In the genomic region with DNA sequence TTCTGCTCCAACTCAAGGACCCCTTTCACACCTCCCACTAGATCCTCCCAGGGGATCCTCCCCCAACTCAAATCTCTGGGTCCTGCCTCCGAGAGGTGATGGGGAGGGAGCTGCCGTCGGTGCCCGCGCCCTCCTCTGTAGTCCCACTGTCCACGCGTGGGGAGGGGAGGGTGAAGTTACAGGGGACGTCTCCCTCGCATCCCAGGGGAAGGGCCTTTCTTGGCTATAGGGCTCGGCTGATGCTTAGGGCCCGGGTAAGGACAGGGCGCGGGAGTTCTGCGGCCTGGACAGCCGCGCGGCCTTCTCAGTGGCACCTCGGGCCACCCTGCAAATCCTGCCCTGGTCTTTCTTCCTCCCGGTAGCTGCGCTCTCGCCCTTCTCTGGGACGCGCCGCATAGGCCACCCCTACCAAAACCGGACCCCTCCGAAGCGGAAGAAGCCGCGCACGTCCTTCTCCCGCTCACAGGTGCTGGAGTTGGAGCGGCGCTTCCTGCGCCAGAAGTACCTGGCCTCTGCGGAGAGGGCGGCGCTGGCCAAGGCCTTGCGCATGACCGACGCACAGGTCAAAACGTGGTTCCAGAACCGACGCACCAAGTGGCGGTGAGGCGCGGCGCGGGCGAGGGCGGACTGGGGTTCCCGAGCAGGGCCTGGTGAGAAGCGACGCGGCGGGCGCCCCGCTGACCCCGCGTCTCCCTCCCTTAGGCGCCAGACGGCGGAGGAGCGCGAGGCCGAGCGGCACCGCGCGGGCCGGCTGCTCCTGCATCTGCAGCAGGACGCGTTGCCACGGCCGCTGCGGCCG, we compare ENCODE assay signal across 1 cellular context.
TF ChIP-seq lines count a peak whose summit lies in the region.

No MANE protein-coding gene starts in this region.

TF ChIP-seq in IMR-90, 13 proteins besides CTCF, POLR2A, EP300 and RAD21:
- TF ChIP-seq SMC3 (IDR thresholded peaks at IDR 0.05; ENCODE audit: low read depth, low read length), result no peak
- TF ChIP-seq MXI1 (IDR thresholded peaks at IDR 0.05; ENCODE audit: borderline replicate concordance, low read depth, low read length), result no peak
- no peak for TF ChIP-seq NFE2L2 (IDR thresholded peaks at IDR 0.05; ENCODE audit: low read depth, low read length)
- TF ChIP-seq RCOR1 (IDR thresholded peaks at IDR 0.05; ENCODE audit: insufficient replicate concordance, low read length), result no peak
- TF ChIP-seq FOS (IDR thresholded peaks at IDR 0.05; ENCODE audit: low read depth, low read length), result no peak
- no peak for TF ChIP-seq CEBPB (IDR thresholded peaks at IDR 0.05; ENCODE audit: low read depth, low read length)
- TF ChIP-seq, protein P1, sequence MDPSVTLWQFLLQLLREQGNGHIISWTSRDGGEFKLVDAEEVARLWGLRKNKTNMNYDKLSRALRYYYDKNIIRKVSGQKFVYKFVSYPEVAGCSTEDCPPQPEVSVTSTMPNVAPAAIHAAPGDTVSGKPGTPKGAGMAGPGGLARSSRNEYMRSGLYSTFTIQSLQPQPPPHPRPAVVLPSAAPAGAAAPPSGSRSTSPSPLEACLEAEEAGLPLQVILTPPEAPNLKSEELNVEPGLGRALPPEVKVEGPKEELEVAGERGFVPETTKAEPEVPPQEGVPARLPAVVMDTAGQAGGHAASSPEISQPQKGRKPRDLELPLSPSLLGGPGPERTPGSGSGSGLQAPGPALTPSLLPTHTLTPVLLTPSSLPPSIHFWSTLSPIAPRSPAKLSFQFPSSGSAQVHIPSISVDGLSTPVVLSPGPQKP (IDR thresholded peaks at IDR 0.05; ENCODE audit: borderline replicate concordance, low read depth, low read length), result no peak
- TF ChIP-seq RFX5 (IDR thresholded peaks at IDR 0.05; ENCODE audit: low read depth, low read length), result no peak
